In genomic region chr18:13612111-13612997, GRCh38 we compare ENCODE assay signal across 8 cellular contexts.
DNase-seq lines count a peak whose midpoint lies in the region; ATAC-seq and TF ChIP-seq lines count a peak whose summit lies in the region.

No MANE protein-coding gene starts in this region.

- no TSS peak for BruUV-seq in Calu3 (replicated peaks; lab: Mats Ljungman, UMichigan)

- H3K4me1 Mint-ChIP-seq in T-helper 1 cell treated with Interleukin-12 subunit alpha and Interleukin-12 subunit beta and Interleukin-4 antibody, amounts not matched to agents 30 μg/mL and 1 μg/mL, for 36 hours (ENCODE audit: low read depth), result peaks cover 75% of the 10 kb centered on the region
- H3K4me1 Mint-ChIP-seq in mesothelial cell of epicardium, result peaks cover 17% of the 10 kb centered on the region
- H3K4me1 Mint-ChIP-seq in Calu3 (ENCODE audit: low read depth, unreplicated experiment), result no peaks in the 10 kb centered on the region

- DNase-seq in ascending aorta (ENCODE audit: low spot score in 2 of 2), result no peak
- DNase-seq in mesothelial cell of epicardium (ENCODE audit: low spot score in 2 of 2, unreplicated experiment in 2 of 2), result no peak
- peak; percentile 44 to 58 for DNase-seq in stimulated activated CD8-positive, alpha-beta memory T cell treated with anti-CD3 and anti-CD28 coated beads, Interleukin-7, amount 100 ng/mL, for 1 hour (ENCODE audit: low read depth in 2 of 2)
- no peak for DNase-seq in ACHN
- DNase-seq in Calu3, result no peak

- peak overlapping the region; percentile 81 for H3K27ac Mint-ChIP-seq in T-helper 1 cell treated with Interleukin-12 subunit alpha and Interleukin-12 subunit beta and Interleukin-4 antibody, amounts not matched to agents 30 μg/mL and 1 μg/mL, for 36 hours
- H3K27ac Mint-ChIP-seq in mesothelial cell of epicardium, result no peak overlapping the region
- H3K27ac Mint-ChIP-seq in Calu3 (ENCODE audit: unreplicated experiment), result no peak overlapping the region

- H3K4me3 ChIP-seq in ascending aorta, result peak overlapping the region; percentile 45 to 60

- no peaks in the 10 kb centered on the region for H3K27me3 ChIP-seq in ascending aorta

- intact Hi-C loops in ascending aorta (cut with DNase I), result no loop called here
- intact Hi-C loops in Calu3 (cut with micrococcal nuclease; ENCODE audit: unreplicated experiment), result no loop called here

- no peaks in the 10 kb centered on the region for H3K9me3 ChIP-seq in ascending aorta

- TF ChIP-seq CTCF in ascending aorta (IDR thresholded peaks at IDR 0.05) (no peak), mesothelial cell of epicardium (IDR thresholded peaks at IDR 0.05; ENCODE audit: unreplicated experiment) (no peak), Calu3 (IDR thresholded peaks at IDR 0.05; ENCODE audit: unreplicated experiment) (no peak)

- no peaks in the 10 kb centered on the region for H3K36me3 ChIP-seq in ascending aorta

- peak overlapping the region; percentile 80 for H3K4me3 Mint-ChIP-seq in T-helper 1 cell treated with Interleukin-12 subunit alpha and Interleukin-12 subunit beta and Interleukin-4 antibody, amounts not matched to agents 30 μg/mL and 1 μg/mL, for 36 hours
- H3K4me3 Mint-ChIP-seq in mesothelial cell of epicardium (peak overlapping the region; percentile 7), Calu3 (ENCODE audit: low read depth, unreplicated experiment) (no peak overlapping the region)

- ATAC-seq in GM19025 (IDR thresholded peaks at IDR 0.05; ENCODE audit: low read depth, unreplicated experiment) (peak; percentile 66), HG03095 (IDR thresholded peaks at IDR 0.05; ENCODE audit: unreplicated experiment) (peak; percentile 54)

- no peaks in the 10 kb centered on the region for H3K9me3 Mint-ChIP-seq in T-helper 1 cell treated with Interleukin-12 subunit alpha and Interleukin-12 subunit beta and Interleukin-4 antibody, amounts not matched to agents 30 μg/mL and 1 μg/mL, for 36 hours
- H3K9me3 Mint-ChIP-seq in mesothelial cell of epicardium (no peaks in the 10 kb centered on the region), Calu3 (ENCODE audit: low read depth, unreplicated experiment) (no peaks in the 10 kb centered on the region)

- CTCF ChIA-PET in Calu3 (lab: Charles Lee), result no interaction called here

- peak overlapping the region; percentile 61 to 62 for H3K27ac ChIP-seq in ascending aorta

- H3K27me3 Mint-ChIP-seq in T-helper 1 cell treated with Interleukin-12 subunit alpha and Interleukin-12 subunit beta and Interleukin-4 antibody, amounts not matched to agents 30 μg/mL and 1 μg/mL, for 36 hours (ENCODE audit: low read depth), result no peaks in the 10 kb centered on the region
- H3K27me3 Mint-ChIP-seq in mesothelial cell of epicardium (ENCODE audit: low read depth) (peaks cover 39% of the 10 kb centered on the region), Calu3 (ENCODE audit: unreplicated experiment) (peaks cover 78% of the 10 kb centered on the region)

- H3K36me3 Mint-ChIP-seq in T-helper 1 cell treated with Interleukin-12 subunit alpha and Interleukin-12 subunit beta and Interleukin-4 antibody, amounts not matched to agents 30 μg/mL and 1 μg/mL, for 36 hours (ENCODE audit: low read depth), result peaks cover 7% of the 10 kb centered on the region
- H3K36me3 Mint-ChIP-seq in mesothelial cell of epicardium, result no peaks in the 10 kb centered on the region
- no peaks in the 10 kb centered on the region for H3K36me3 Mint-ChIP-seq in Calu3 (ENCODE audit: insufficient read depth, unreplicated experiment)

- H3K4me1 ChIP-seq in ascending aorta, result peaks cover 4 to 11% of the 10 kb centered on the region in 2 donors

- in situ Hi-C loops in ACHN (cut with HindIII; ENCODE audit: low pct_ligation_motif_present, low pct_unique_long_range_greater_than_20kb, low sequenced_read_pairs), result no loop called here

Comparison
In these comparisons a context has a peak if more than half of its experiments do, and no peak if none do; other contexts are left out.
1. DNase-seq: peak in stimulated activated CD8-positive, alpha-beta memory T cell treated with anti-CD3 and anti-CD28 coated beads, Interleukin-7, amount 100 ng/mL, for 1 hour (2 of 2); none in ascending aorta (0 of 2), mesothelial cell of epicardium (0 of 2), ACHN (single experiment) and Calu3 (single experiment).